In the genomic region with DNA sequence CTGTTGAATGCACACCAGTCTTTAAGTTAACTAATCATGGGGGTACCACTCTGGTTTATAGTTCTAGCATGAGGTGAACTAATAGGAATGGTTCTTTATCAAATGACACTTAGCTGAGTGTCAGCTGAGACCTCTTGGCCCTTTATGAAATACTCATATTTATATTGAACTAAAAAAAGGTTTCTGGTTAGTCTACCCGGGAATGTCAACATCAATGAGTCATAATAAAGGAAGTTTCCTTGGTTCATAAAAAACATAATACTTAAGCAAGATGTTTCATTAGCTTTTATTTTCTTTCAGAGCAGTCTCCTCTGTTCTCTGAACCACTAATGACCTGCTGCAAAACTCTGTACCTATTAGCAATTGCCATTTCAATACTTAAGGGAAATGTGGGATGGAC, we compare ENCODE assay signal across 1 cellular context.
TF ChIP-seq lines count a peak whose summit lies in the region.

No MANE protein-coding gene starts in this region.

TF ChIP-seq in endothelial cell of umbilical vein, 7 proteins besides CTCF, POLR2A, EP300 and RAD21 (continued from another document):
- TF ChIP-seq GATA2 (IDR thresholded peaks at IDR 0.05; ENCODE audit: insufficient read depth, insufficient read length, low read depth, low read length) (no peak), FOS (IDR thresholded peaks at IDR 0.05; ENCODE audit: borderline replicate concordance, insufficient read depth, low read length) (peak; percentile 91), MYC (IDR thresholded peaks at IDR 0.05; ENCODE audit: low read depth, low read length) (no peak)
- TF ChIP-seq, protein P1, sequence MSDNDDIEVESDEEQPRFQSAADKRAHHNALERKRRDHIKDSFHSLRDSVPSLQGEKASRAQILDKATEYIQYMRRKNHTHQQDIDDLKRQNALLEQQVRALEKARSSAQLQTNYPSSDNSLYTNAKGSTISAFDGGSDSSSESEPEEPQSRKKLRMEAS (IDR thresholded peaks at IDR 0.05; ENCODE audit: insufficient read depth, insufficient read length) = no peak
